Comparison of ENCODE assay signal across 29 cellular contexts in the genomic region with DNA sequence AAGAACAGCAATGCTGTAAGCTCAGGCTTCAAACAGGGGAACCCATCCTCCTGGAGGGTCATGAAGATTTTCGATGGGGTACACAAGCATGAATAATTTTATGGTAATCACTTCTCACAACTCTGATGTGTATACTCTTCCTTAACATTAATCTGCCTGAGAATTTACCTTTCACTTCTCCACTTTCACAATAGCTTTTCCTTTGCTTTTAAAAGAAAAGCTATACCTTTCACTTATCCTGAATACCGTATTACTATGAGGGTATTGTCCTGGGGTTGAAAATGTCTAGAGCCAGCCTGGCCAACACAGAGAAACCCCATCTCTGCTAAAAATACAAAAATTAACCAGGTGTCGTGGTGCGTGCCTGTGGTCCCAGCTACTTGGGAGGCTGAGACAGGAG.
"Had no signal": no experiment of that assay in that cellular context is flagged by ENCODE, and none has a peak within 500 bp of the region (broad histone marks: within the 10 kb centered on the region; RNA-seq: fewer than 3 reads in every experiment).

No MANE protein-coding gene starts in this region.

- H3K36me3 ChIP-seq: neural progenitor cell, ovary, spleen, stomach, thoracic aorta, thyroid gland, tibial nerve, upper lobe of left lung, vagina had no signal

- H3K4me2 ChIP-seq: neural progenitor cell, smooth muscle cell had no signal

- ATAC-seq: naive thymus-derived CD8-positive, alpha-beta T cell; psoas muscle; right cardiac atrium; sciatic nerve; stimulated activated naive B cell treated with anti-CD40 and anti-IgM and Interleukin-4, amounts not matched to agents 10 μg/mL and 1 μg/mL and 100 μg/mL, for 72 hours had no signal

- H2AFZ ChIP-seq: neural progenitor cell, parathyroid adenoma had no signal

- H3K4me1 Mint-ChIP-seq: naive thymus-derived CD8-positive, alpha-beta T cell; nephron; neural progenitor cell; stimulated activated naive B cell treated with anti-CD40 and anti-IgM and Interleukin-4, amounts not matched to agents 10 μg/mL and 1 μg/mL and 100 μg/mL, for 72 hours had no signal

- H3K4me1 ChIP-seq: neural progenitor cell, parathyroid adenoma, psoas muscle, spleen, thyroid gland, tibial nerve, vagina had no signal

- H3K4me3 Mint-ChIP-seq: naive thymus-derived CD8-positive, alpha-beta T cell; nephron; neural progenitor cell; stimulated activated naive B cell treated with anti-CD40 and anti-IgM and Interleukin-4, amounts not matched to agents 10 μg/mL and 1 μg/mL and 100 μg/mL, for 72 hours; stimulated activated naive CD8-positive, alpha-beta T cell treated with anti-CD3 and anti-CD28 coated beads, Interleukin-15, Interleukin-2, amounts not matched to agents 100 ng/mL and 50 ng/mL, for 24 hours had no signal

- H3K4me3 ChIP-seq: neural progenitor cell, ovary, psoas muscle, skin epidermis, smooth muscle cell, spleen, stomach, thoracic aorta, thyroid gland, tibial nerve, upper lobe of left lung, vagina had no signal

- DNase-seq: naive thymus-derived CD8-positive, alpha-beta T cell; occipital lobe; ovary; psoas muscle; right cardiac atrium; spleen; stimulated activated CD4-positive, alpha-beta T cell treated with anti-CD3 and anti-CD28 coated beads, Interleukin-12 subunit alpha, Interleukin-12 subunit beta, amount 100 ng/mL, for 4 hours; stimulated activated CD4-positive, alpha-beta T cell treated with anti-CD3 and anti-CD28 coated beads, Interleukin-1b, Interleukin-23, amount 100 ng/mL, for 48 hours; stimulated activated CD4-positive, alpha-beta T cell treated with anti-CD3 and anti-CD28 coated beads, Interleukin-4, amount 100 ng/mL, for 1 hour; stimulated activated CD4-positive, alpha-beta T cell treated with anti-CD3 and anti-CD28 coated beads, Interleukin-4, amount 100 ng/mL, for 4 hours; stimulated activated CD8-positive, alpha-beta memory T cell treated with anti-CD3 and anti-CD28 coated beads, Interleukin-4, amount 100 ng/mL, for 48 hours; stimulated activated naive B cell treated with anti-CD40 and anti-IgM and Interleukin-4, amounts not matched to agents 10 μg/mL and 1 μg/mL and 100 μg/mL, for 72 hours; stimulated activated naive CD4-positive, alpha-beta T cell treated with Interleukin-2 at 50 U/mL for 16 hours; stomach; thyroid gland; trophoblast cell; upper lobe of left lung had no signal

- H3K9me3 ChIP-seq: ovary, psoas muscle, spleen, stomach, thoracic aorta, thyroid gland, tibial nerve, upper lobe of left lung, vagina had no signal

- H3K27me3 ChIP-seq: neural progenitor cell, ovary, spleen, stomach, thyroid gland, tibial nerve, upper lobe of left lung, vagina had no signal

- H3K27ac ChIP-seq: neural progenitor cell, ovary, parathyroid adenoma, psoas muscle, skin epidermis, spleen, stomach, thoracic aorta, thyroid gland, tibial nerve, upper lobe of left lung, vagina had no signal

- FAIRE-seq: urothelium cell line had no signal

- H3K27ac Mint-ChIP-seq: nephron; neural progenitor cell; progenitor cell of endocrine pancreas; stimulated activated naive B cell treated with anti-CD40 and anti-IgM and Interleukin-4, amounts not matched to agents 10 μg/mL and 1 μg/mL and 100 μg/mL, for 72 hours; stimulated activated naive CD8-positive, alpha-beta T cell treated with anti-CD3 and anti-CD28 coated beads, Interleukin-15, Interleukin-2, amounts not matched to agents 100 ng/mL and 50 ng/mL, for 24 hours had no signal

- H3K36me3 Mint-ChIP-seq: naive thymus-derived CD8-positive, alpha-beta T cell; neural progenitor cell; stimulated activated naive B cell treated with anti-CD40 and anti-IgM and Interleukin-4, amounts not matched to agents 10 μg/mL and 1 μg/mL and 100 μg/mL, for 72 hours had no signal

- H3K79me2 ChIP-seq: parathyroid adenoma had no signal

- H3K27me3 Mint-ChIP-seq: progenitor cell of endocrine pancreas; stimulated activated naive B cell treated with anti-CD40 and anti-IgM and Interleukin-4, amounts not matched to agents 10 μg/mL and 1 μg/mL and 100 μg/mL, for 72 hours; stimulated activated naive CD8-positive, alpha-beta T cell treated with anti-CD3 and anti-CD28 coated beads, Interleukin-15, Interleukin-2, amounts not matched to agents 100 ng/mL and 50 ng/mL, for 24 hours had no signal

- H3K9me3 Mint-ChIP-seq: naive thymus-derived CD8-positive, alpha-beta T cell; nephron; neural progenitor cell; stimulated activated naive CD8-positive, alpha-beta T cell treated with anti-CD3 and anti-CD28 coated beads, Interleukin-15, Interleukin-2, amounts not matched to agents 100 ng/mL and 50 ng/mL, for 24 hours had no signal

- H3K9ac ChIP-seq: neural progenitor cell, parathyroid adenoma had no signal
